8 cellular contexts compared by ENCODE assay signal in genomic region chr10:6300106-6300783, GRCh38.
DNase-seq lines count a peak whose midpoint lies in the region; ATAC-seq and TF ChIP-seq lines count a peak whose summit lies in the region.

No MANE protein-coding gene starts in this region.

- peaks cover 17% of the 10 kb centered on the region for H3K36me3 Mint-ChIP-seq in activated CD4-positive, alpha-beta memory T cell treated with anti-CD3 and anti-CD28 coated beads for 36 hours

- H3K4me3 Mint-ChIP-seq in activated CD4-positive, alpha-beta memory T cell treated with anti-CD3 and anti-CD28 coated beads for 36 hours, result peak overlapping the region; percentile 64

- TF ChIP-seq CTCF in HL-60 (IDR thresholded peaks at IDR 0.05; ENCODE audit: insufficient read depth, low read length), result no peak

- peak; percentile 62 for DNase-seq in GM03348 (ENCODE audit: low spot score)
- peak; percentile 36 to 41 for DNase-seq in HL-60 (ENCODE audit: low read depth in 1 of 2, low spot score in 1 of 2)
- DNase-seq in activated CD4-positive, alpha-beta memory T cell treated with anti-CD3 and anti-CD28 coated beads for 36 hours, result peak; percentile 68
- DNase-seq in globus pallidus (ENCODE audit: low spot score), result peak; percentile 62
- peak; percentile 34 for DNase-seq in stimulated activated naive CD8-positive, alpha-beta T cell treated with anti-CD3 and anti-CD28 coated beads, Interleukin-15, Interleukin-2, amounts not matched to agents 100 U/mL and 50 U/mL, for 24 hours
- DNase-seq in HUDEP-2 (lab: John Stamatoyannopoulos, UW; ENCODE audit: unreplicated experiment in 76 of 76), result no peak
- no peak for DNase-seq in NCI-H82 treated with DMSO at 0.1 percent for 48 hours (lab: John Stamatoyannopoulos, UW; ENCODE audit: unreplicated experiment)

- CTCF ChIA-PET in activated CD4-positive, alpha-beta memory T cell treated with anti-CD3 and anti-CD28 coated beads for 36 hours (lab: Charles Lee), result interaction anchor here (1.1 to 2.2 kb wide), 5 partner anchors 25 to 101 kb away, joined by 3 to 15 read pairs (median 7); no protein-coding TSS in a partner anchor

- peak overlapping the region; percentile 93 for H3K27ac Mint-ChIP-seq in activated CD4-positive, alpha-beta memory T cell treated with anti-CD3 and anti-CD28 coated beads for 36 hours

- no peak overlapping the region for H3K27ac ChIP-seq in HL-60 (replicated peaks)

- no peaks in the 10 kb centered on the region for H3K27me3 ChIP-seq in HL-60 (ENCODE audit: insufficient read depth, poor library complexity, severe bottlenecking)

- no peaks in the 10 kb centered on the region for H3K27me3 Mint-ChIP-seq in activated CD4-positive, alpha-beta memory T cell treated with anti-CD3 and anti-CD28 coated beads for 36 hours

- H3K4me3 ChIP-seq in HL-60 (replicated peaks; ENCODE audit: insufficient read depth, low read length), result no peak overlapping the region

- no peaks in the 10 kb centered on the region for H3K9me3 Mint-ChIP-seq in activated CD4-positive, alpha-beta memory T cell treated with anti-CD3 and anti-CD28 coated beads for 36 hours

- peak; percentile 88 for ATAC-seq in GM21423 (IDR thresholded peaks at IDR 0.05; ENCODE audit: unreplicated experiment)
- peak; percentile 70 for ATAC-seq in stimulated activated naive CD8-positive, alpha-beta T cell treated with anti-CD3 and anti-CD28 coated beads, Interleukin-15, Interleukin-2, amounts not matched to agents 100 U/mL and 50 U/mL, for 24 hours

- peaks cover 61% of the 10 kb centered on the region for H3K4me1 Mint-ChIP-seq in activated CD4-positive, alpha-beta memory T cell treated with anti-CD3 and anti-CD28 coated beads for 36 hours (ENCODE audit: low read depth)

- POLR2A ChIA-PET in activated CD4-positive, alpha-beta memory T cell treated with anti-CD3 and anti-CD28 coated beads for 36 hours (lab: Charles Lee), result interaction anchor here (0.9 to 2.0 kb wide), 5 partner anchors 9 to 98 kb away, joined by 3 to 9 read pairs (median 3); partner anchors contain the start of gene PFKFB3

- intact Hi-C loops in activated CD4-positive, alpha-beta memory T cell treated with anti-CD3 and anti-CD28 coated beads for 36 hours (cut with micrococcal nuclease), result loop anchor here (1.0 to 2.0 kb wide), 6 partner anchors 9 to 97 kb away; partner anchors contain the start of gene PFKFB3

Comparison
In these comparisons a context has a peak if more than half of its experiments do, and no peak if none do; other contexts are left out.
1. DNase-seq: peak in GM03348 (single experiment), HL-60 (2 of 2), activated CD4-positive, alpha-beta memory T cell treated with anti-CD3 and anti-CD28 coated beads for 36 hours (single experiment), globus pallidus (single experiment) and stimulated activated naive CD8-positive, alpha-beta T cell treated with anti-CD3 and anti-CD28 coated beads, Interleukin-15, Interleukin-2, amounts not matched to agents 100 U/mL and 50 U/mL, for 24 hours (single experiment); none in HUDEP-2 (0 of 76) and NCI-H82 treated with DMSO at 0.1 percent for 48 hours (single experiment).